16 cellular contexts compared by ENCODE assay signal in the genomic region with DNA sequence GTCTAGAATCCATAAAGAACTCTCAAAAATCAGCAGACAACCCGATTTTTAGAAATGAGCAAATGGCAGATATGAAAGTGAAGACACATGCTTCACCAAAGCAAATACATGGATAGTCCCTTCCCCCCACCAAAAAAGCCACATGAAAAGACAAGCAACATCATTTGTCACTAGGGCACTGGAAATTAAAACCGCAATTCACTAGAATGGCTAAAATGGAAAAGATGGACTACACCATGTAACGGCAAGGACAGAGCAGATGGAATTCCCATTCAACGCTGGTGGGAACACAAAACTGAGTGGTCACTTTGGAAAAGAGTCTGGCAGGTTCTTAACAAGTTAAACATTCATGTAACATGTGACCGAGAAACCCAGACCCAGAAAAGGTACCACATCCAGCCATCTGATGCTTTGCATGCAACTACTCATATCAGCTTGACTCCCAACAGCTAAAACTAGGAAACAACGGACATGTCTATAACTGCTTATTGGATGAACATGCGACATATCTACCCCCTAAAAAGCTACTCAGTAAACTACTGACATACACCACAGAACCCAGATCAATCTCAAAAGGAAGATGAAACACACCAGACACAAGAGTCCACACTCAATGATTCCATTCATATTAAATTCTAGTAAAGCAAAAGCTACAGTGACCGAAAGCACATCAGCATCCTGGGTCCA.
DNase-seq lines count a peak whose midpoint lies in the region; ATAC-seq and TF ChIP-seq lines count a peak whose summit lies in the region.
"Had no signal": no experiment of that assay in that cellular context is flagged by ENCODE, and none has a peak within 500 bp of the region (broad histone marks: within the 10 kb centered on the region; RNA-seq: fewer than 3 reads in every experiment).

No MANE protein-coding gene starts in this region.

- H2BK5ac ChIP-seq in trophoblast cell (ENCODE audit: low read depth, low read length, poor library complexity): no peak overlapping the region

- intact Hi-C loops in OCI-LY7 (cut with micrococcal nuclease; ENCODE audit: unreplicated experiment): no loop called here

- H3K14ac ChIP-seq in trophoblast cell (ENCODE audit: low read length): no peak overlapping the region

- no TSS peak for BruUV-seq in OCI-LY7 (replicated peaks; lab: Mats Ljungman, UMichigan)

- H3K9me2 ChIP-seq in OCI-LY7 (ENCODE audit: insufficient read depth, low read length): no peaks in the 10 kb centered on the region

- H3K36me3 Mint-ChIP-seq in activated naive CD8-positive, alpha-beta T cell: peaks cover 5% of the 10 kb centered on the region

- H3K79me2 ChIP-seq in OCI-LY7 (ENCODE audit: insufficient read depth, low read depth, low read length) (peaks cover 92% of the 10 kb centered on the region), trophoblast cell (ENCODE audit: control insufficient read depth, insufficient read depth, low read length, poor library complexity) (peaks cover 16% of the 10 kb centered on the region)

- H3K36me3 ChIP-seq in OCI-LY7 (ENCODE audit: insufficient read depth, low read length): peaks cover 15% of the 10 kb centered on the region
- peaks cover 6 to 10% of the 10 kb centered on the region in 2 experiments for H3K36me3 ChIP-seq in trophoblast cell (ENCODE audit: control insufficient read depth in 1 of 2, insufficient read depth in 2 of 2, low read length in 2 of 2)

- no peak overlapping the region for H3K18ac ChIP-seq in trophoblast cell (ENCODE audit: low read length)

- no peak for DNase-seq in activated CD4-positive, CD25-positive, alpha-beta regulatory T cell treated with anti-CD3 and anti-CD28 coated beads, Interleukin-2, amount 50 U/mL, for 72 hours
- no peak for DNase-seq in OCI-LY7 (ENCODE audit: low spot score)
- no peak for DNase-seq in trophoblast cell
- no peak for DNase-seq in hypothalamus (lab: John Stamatoyannopoulos, UW)
- no peak for DNase-seq in HPDE6-E6E7 (ENCODE audit: extremely low spot score)
- DNase-seq in NCI-H524 treated with DMSO at 0.1 percent for 48 hours (lab: John Stamatoyannopoulos, UW): no peak
- DNase-seq: activated CD8-positive, alpha-beta memory T cell treated with anti-CD3 and anti-CD28 coated beads, Interleukin-2, amount 50 U/mL, for 48 hours; KBM-7; NCI-H1105 treated with DMSO at 0.1 percent for 48 hours; NCI-H2227 treated with DMSO at 0.1 percent for 48 hours had no signal

- H4K91ac ChIP-seq in trophoblast cell (ENCODE audit: low read depth, low read length): no peak overlapping the region

- H3K9me3 ChIP-seq in OCI-LY7 (ENCODE audit: low read length) (no peaks in the 10 kb centered on the region), trophoblast cell (ENCODE audit: insufficient read depth, low read depth, low read length) (peaks cover 3% of the 10 kb centered on the region)
- H3K9me3 ChIP-seq: esophagus muscularis mucosa had no signal

- H3K27ac Mint-ChIP-seq in activated naive CD8-positive, alpha-beta T cell: peak overlapping the region; percentile 83

- H3K4ac ChIP-seq in trophoblast cell (ENCODE audit: low read depth, low read length): peak overlapping the region; percentile 61

- no peak overlapping the region for H2AK5ac ChIP-seq in trophoblast cell (ENCODE audit: low read length)

- H3K4me3 ChIP-seq in OCI-LY7 (ENCODE audit: low read depth, low read length, poor library complexity, severe bottlenecking): no peak overlapping the region
- no peak overlapping the region for H3K4me3 ChIP-seq in trophoblast cell (ENCODE audit: low read depth, low read length)
- H3K4me3 ChIP-seq: esophagus muscularis mucosa, SK-N-MC had no signal

- CTCF ChIA-PET in OCI-LY7 (lab: Charles Lee; ENCODE audit: unreplicated experiment): no interaction called here

- H3K4me2 ChIP-seq in OCI-LY7 (ENCODE audit: low read length): peak overlapping the region; percentile 46
- no peak overlapping the region for H3K4me2 ChIP-seq in trophoblast cell (ENCODE audit: low read length)

- H2AFZ ChIP-seq in OCI-LY7 (ENCODE audit: low read length) (no peak overlapping the region), trophoblast cell (ENCODE audit: insufficient read depth, low read length, poor library complexity) (no peak overlapping the region)

- POLR2A ChIA-PET in OCI-LY7 (lab: Charles Lee): no interaction called here

- no peaks in the 10 kb centered on the region for H3K27me3 Mint-ChIP-seq in activated naive CD8-positive, alpha-beta T cell

- no peak overlapping the region for H4K12ac ChIP-seq in trophoblast cell (ENCODE audit: low read depth, low read length)

- WGBS in trophoblast cell (ENCODE audit: extremely low coverage, insufficient coverage, insufficient read length): no CpG with 5 or more reads among the region's 8 CpGs

- H3K9me3 Mint-ChIP-seq in activated naive CD8-positive, alpha-beta T cell (ENCODE audit: low read depth): no peaks in the 10 kb centered on the region

- H3K79me1 ChIP-seq in trophoblast cell (ENCODE audit: low read length): no peaks in the 10 kb centered on the region

- H3K4me1 Mint-ChIP-seq in activated naive CD8-positive, alpha-beta T cell (ENCODE audit: low read depth): peaks cover 94% of the 10 kb centered on the region

- H2BK12ac ChIP-seq in trophoblast cell (ENCODE audit: low read length): no peak overlapping the region

- H3K27ac ChIP-seq in OCI-LY7 (ENCODE audit: low read depth, low read length, poor library complexity, severe bottlenecking) (peak overlapping the region; percentile 12), trophoblast cell (ENCODE audit: low read depth, low read length) (no peak overlapping the region)
- H3K27ac ChIP-seq: 22Rv1, esophagus muscularis mucosa, SK-N-MC had no signal

- H3K4me1 ChIP-seq in OCI-LY7 (ENCODE audit: insufficient read depth, low read length, poor library complexity, severe bottlenecking): peaks cover 32% of the 10 kb centered on the region
- H3K4me1 ChIP-seq in trophoblast cell (ENCODE audit: control insufficient read depth in 1 of 2, insufficient read depth in 2 of 2, low read length in 2 of 2): peaks cover 11 to 17% of the 10 kb centered on the region in 2 experiments

- H3K4me3 Mint-ChIP-seq in activated naive CD8-positive, alpha-beta T cell: peak overlapping the region; percentile 68

- H4K20me1 ChIP-seq in OCI-LY7 (ENCODE audit: insufficient read depth, low read length): peaks cover 23% of the 10 kb centered on the region

- H4K8ac ChIP-seq in trophoblast cell (ENCODE audit: low read depth, low read length): no peak overlapping the region

- no peaks in the 10 kb centered on the region for H3K27me3 ChIP-seq in trophoblast cell (ENCODE audit: insufficient read depth, low read length)
- H3K27me3 ChIP-seq: esophagus muscularis mucosa had no signal

- TF ChIP-seq CTCF in OCI-LY7 (conservative IDR thresholded peaks at IDR 0.05; ENCODE audit: low read length): no peak

- H3K9ac ChIP-seq in trophoblast cell (ENCODE audit: low read length): no peak overlapping the region

- H3K23ac ChIP-seq in trophoblast cell (ENCODE audit: low read length): no peak overlapping the region

- H2BK120ac ChIP-seq in trophoblast cell (ENCODE audit: insufficient read depth, low read length, poor library complexity): no peak overlapping the region

- ATAC-seq in activated CD4-positive, CD25-positive, alpha-beta regulatory T cell treated with anti-CD3 and anti-CD28 coated beads, Interleukin-2, amount 50 U/mL, for 24 hours: peak; percentile 21 to 25
- ATAC-seq: HCT116 had no signal
